8 cellular contexts compared by ENCODE assay signal in genomic region chrX:154428176-154429171, GRCh38. TPM values are rescaled to one million over a fixed set of nuclear protein-coding genes. Genes with fewer than 3 reads are reported as not detected.
DNase-seq lines count a peak whose midpoint lies in the region; ATAC-seq and TF ChIP-seq lines count a peak whose summit lies in the region.

ATP6AP1 (plus strand) TSS chrX:154428677; CDS start chrX:154428693, 16 bp downstream.

- peak within 1 kb of the TSS; percentile 79 for H3K4me2 ChIP-seq in GM23338

- no peaks in the 10 kb centered on the region for H4K20me1 ChIP-seq in GM23338 (replicated peaks; ENCODE audit: insufficient read depth)

- H3K27me3 Mint-ChIP-seq in GM23338 (ENCODE audit: insufficient read depth, low read depth, poor library complexity): peaks cover 4% of the 10 kb centered on the region
- H3K27me3 Mint-ChIP-seq in nephron progenitor cell (ENCODE audit: low read depth, poor library complexity): peaks cover 8% of the 10 kb centered on the region
- no peaks in the 10 kb centered on the region for H3K27me3 Mint-ChIP-seq in stimulated activated naive CD8-positive, alpha-beta T cell treated with anti-CD3 and anti-CD28 coated beads, Interleukin-15, amount 100 ng/mL, for 72 hours

- H3K36me3 Mint-ChIP-seq in GM23338 (ENCODE audit: low read depth) (peaks cover 10% of the 10 kb centered on the region), nephron progenitor cell (ENCODE audit: low read depth) (peaks cover 12% of the 10 kb centered on the region)

- peak; percentile 77 for TF ChIP-seq POLR2A in Raji (IDR thresholded peaks at IDR 0.05; ENCODE audit: insufficient read depth, low read depth, low read length)

- H3K36me3 ChIP-seq in GM23338 (ENCODE audit: insufficient read depth): no peaks in the 10 kb centered on the region

- DNase-seq in EH (ENCODE audit: low read depth) (peak; percentile 94), GM23338 (ENCODE audit: low spot score) (peak; percentile 92), LHCN-M2 (ENCODE audit: low read depth) (peak; percentile 90), fibroblast of the aortic adventitia (ENCODE audit: low read depth) (peak; percentile 93), nephron progenitor cell (peak; percentile 83)
- DNase-seq in activated effector memory CD4-positive, alpha-beta T cell treated with Interleukin-2 at 50 U/mL for 16 hours: peak; percentile 82
- peak; percentile 86 to 92 for DNase-seq in stimulated activated naive CD8-positive, alpha-beta T cell treated with anti-CD3 and anti-CD28 coated beads, Interleukin-15, amount 100 ng/mL, for 72 hours

- H3K9me2 ChIP-seq in GM23338 (ENCODE audit: insufficient read depth): no peaks in the 10 kb centered on the region

- H2AFZ ChIP-seq in GM23338: no peak within 1 kb of the TSS

- H3F3A ChIP-seq in GM23338 (replicated peaks; ENCODE audit: low read depth): no peaks in the 10 kb centered on the region

- H3K4me1 Mint-ChIP-seq in GM23338: peaks cover 15% of the 10 kb centered on the region
- H3K4me1 Mint-ChIP-seq in nephron progenitor cell: peaks cover 25% of the 10 kb centered on the region
- H3K4me1 Mint-ChIP-seq in stimulated activated naive CD8-positive, alpha-beta T cell treated with anti-CD3 and anti-CD28 coated beads, Interleukin-15, amount 100 ng/mL, for 72 hours: peaks cover 26% of the 10 kb centered on the region

- no peaks in the 10 kb centered on the region for H3K27me3 ChIP-seq in GM23338 (ENCODE audit: insufficient read depth)

- H3K79me2 ChIP-seq in GM23338 (replicated peaks; ENCODE audit: insufficient read depth): peaks cover 11% of the 10 kb centered on the region

- peak in 1 of 2 experiments; percentile 19; a peak in 1 of 4 replicates for TF ChIP-seq CTCF in GM23338 (conservative IDR thresholded peaks at IDR 0.05; ENCODE audit: low read depth in 2 of 2)
- no peak for TF ChIP-seq CTCF in fibroblast of the aortic adventitia (IDR thresholded peaks at IDR 0.05; ENCODE audit: insufficient read depth, low read length)
- TF ChIP-seq CTCF in nephron progenitor cell (IDR thresholded peaks at IDR 0.05): no peak

- H3K4me3 ChIP-seq in GM23338: peak within 1 kb of the TSS; percentile 62
- H3K4me3 ChIP-seq in fibroblast of the aortic adventitia (ENCODE audit: low read depth, low read length): peak within 1 kb of the TSS; percentile 74

- no peak within 1 kb of the TSS for H3K27ac Mint-ChIP-seq in GM23338
- no peak within 1 kb of the TSS for H3K27ac Mint-ChIP-seq in nephron progenitor cell
- H3K27ac Mint-ChIP-seq in stimulated activated naive CD8-positive, alpha-beta T cell treated with anti-CD3 and anti-CD28 coated beads, Interleukin-15, amount 100 ng/mL, for 72 hours: peak within 1 kb of the TSS; percentile 61 to 85

- no peaks in the 10 kb centered on the region; the same call in 1 of the 2 replicates for H3K4me1 ChIP-seq in GM23338 (ENCODE audit: insufficient read depth)

- no peak within 1 kb of the TSS for H3K27ac ChIP-seq in GM23338 (ENCODE audit: low read depth)

- ATAC-seq in GM23338: peak; percentile 96
- peak; percentile 99 for ATAC-seq in stimulated activated naive CD8-positive, alpha-beta T cell treated with anti-CD3 and anti-CD28 coated beads, Interleukin-15, amount 100 ng/mL, for 72 hours

- H3K4me3 Mint-ChIP-seq in GM23338 (peak within 1 kb of the TSS; percentile 74), nephron progenitor cell (peak within 1 kb of the TSS; percentile 80)
- H3K4me3 Mint-ChIP-seq in stimulated activated naive CD8-positive, alpha-beta T cell treated with anti-CD3 and anti-CD28 coated beads, Interleukin-15, amount 100 ng/mL, for 72 hours: peak within 1 kb of the TSS; percentile 84 to 86

- H3K9me3 Mint-ChIP-seq in GM23338 (no peaks in the 10 kb centered on the region), nephron progenitor cell (peaks cover 58% of the 10 kb centered on the region)
- H3K9me3 Mint-ChIP-seq in stimulated activated naive CD8-positive, alpha-beta T cell treated with anti-CD3 and anti-CD28 coated beads, Interleukin-15, amount 100 ng/mL, for 72 hours: no peaks in the 10 kb centered on the region

TF ChIP-seq in GM23338, 12 proteins besides CTCF, POLR2A, EP300 and RAD21:
- no peak for TF ChIP-seq EZH2 (IDR thresholded peaks at IDR 0.05; ENCODE audit: low read depth, unreplicated experiment)
- TF ChIP-seq POLR2AphosphoS5 (IDR thresholded peaks at IDR 0.05; ENCODE audit: low read depth): peak; percentile 61
- TF ChIP-seq NANOG (IDR thresholded peaks at IDR 0.05; ENCODE audit: borderline replicate concordance): no peak
- no peak for TF ChIP-seq ZNF331 (CRISPR knock-in tag; IDR thresholded peaks at IDR 0.05; ENCODE audit: low read depth)
- no peak for TF ChIP-seq EZH2phosphoT487 (IDR thresholded peaks at IDR 0.05; ENCODE audit: unreplicated experiment)
- peak; percentile 39; the same call in 1 of the 2 replicates for TF ChIP-seq CREB1 (CRISPR knock-in tag; IDR thresholded peaks at IDR 0.05; ENCODE audit: low read depth)
- no peak for TF ChIP-seq ZNF114 (CRISPR knock-in tag; IDR thresholded peaks at IDR 0.05)
- no peak for TF ChIP-seq JUNB (IDR thresholded peaks at IDR 0.05; ENCODE audit: unreplicated experiment)
- no peak for TF ChIP-seq REST (IDR thresholded peaks at IDR 0.05; ENCODE audit: unreplicated experiment)
- no peak for TF ChIP-seq ETS1 (IDR thresholded peaks at IDR 0.05)

RNA-seq across cellular contexts. Expression of gene ATP6AP1, which starts in this region (rescaled TPM):
- 52.1 and 53.4 TPM in 2 replicates for total RNA-seq in GM23338 (2014; rRNA removed; shearing (Covaris generic))
- polyA plus RNA-seq in GM23338 (2016; fragmentation: Nextera tagmentation; extraction: Ambion mirVana): 37.7 and 39.4 TPM in 2 replicates
- total RNA-seq in LHCN-M2 (2014; rRNA removed) (48.9 and 50.6 TPM in 2 replicates), fibroblast of the aortic adventitia (ENCODE audit: low replicate concordance) (33.2 and 36.1 TPM in 2 replicates)
- polyA plus RNA-seq in LHCN-M2 (2012): 86.2 TPM

Comparison
In these comparisons a context has a peak if more than half of its experiments do, and no peak if none do; other contexts are left out.
1. H3K27ac Mint-ChIP-seq: peak in stimulated activated naive CD8-positive, alpha-beta T cell treated with anti-CD3 and anti-CD28 coated beads, Interleukin-15, amount 100 ng/mL, for 72 hours (2 of 2); none in GM23338 (single experiment) and nephron progenitor cell (single experiment).
2. Peak in every context shown above with its lines, with median percentiles within 50 percentile points of each other: DNase-seq and H3K4me3 Mint-ChIP-seq.